In genomic region chr6:7312616-7313504, GRCh38 we compare ENCODE assay signal across 1 cellular context.
A peak's percentile ranks its signal among the peaks of the same experiment; 100 is the strongest.
TF ChIP-seq lines count a peak whose summit lies in the region.

Gene SSR1, minus strand, starts transcription at chr6:7313199. Its CDS starts 79 bp downstream, at chr6:7313120.

TF ChIP-seq in K562, 482 proteins besides CTCF, POLR2A, EP300 and RAD21 (continued from another document):
- TF ChIP-seq ARID4B (CRISPR knock-in tag; IDR thresholded peaks at IDR 0.05) (peak; percentile 88), GABPA (tag; conservative IDR thresholded peaks at IDR 0.05; ENCODE audit: low read depth) (peak; percentile 79; the same call in 1 of the 2 replicates), ZNF347 (CRISPR knock-in tag; IDR thresholded peaks at IDR 0.05; ENCODE audit: low read depth) (no peak), NEUROD1 (IDR thresholded peaks at IDR 0.05; ENCODE audit: borderline replicate concordance, low read depth, low read length, partially characterized antibody) (peak; percentile 42), VEZF1 (CRISPR knock-in tag; IDR thresholded peaks at IDR 0.05) (peak; percentile 90), SUPT5H (IDR thresholded peaks at IDR 0.05) (peak; percentile 97), HMG20A (CRISPR knock-in tag; conservative IDR thresholded peaks at IDR 0.05) (no peak), RNF219 (CRISPR knock-in tag; IDR thresholded peaks at IDR 0.05) (no peak)
